17 cellular contexts compared by ENCODE assay signal in genomic region chr2:238435752-238436096, GRCh38. TPM values are rescaled to one million over a fixed set of nuclear protein-coding genes. Genes with fewer than 3 reads are reported as not detected.
DNase-seq lines count a peak whose midpoint lies in the region; ATAC-seq, FAIRE-seq and TF ChIP-seq lines count a peak whose summit lies in the region.
"Had no signal": no experiment of that assay in that cellular context is flagged by ENCODE, and none has a peak within 500 bp of the region (broad histone marks: within the 10 kb centered on the region; RNA-seq: fewer than 3 reads in every experiment).

No MANE protein-coding gene starts in this region.

- no peak for TF ChIP-seq POLR2A in A549 (IDR thresholded peaks at IDR 0.05; ENCODE audit: low read length)
- TF ChIP-seq POLR2A in spleen (IDR thresholded peaks at IDR 0.05), result no peak

- H3K4me1 ChIP-seq in A549 (peaks cover 45% of the 10 kb centered on the region), GM23248 (ENCODE audit: insufficient read depth) (peaks cover 89% of the 10 kb centered on the region), fibroblast of lung (ENCODE audit: control insufficient read depth, extremely low read depth, insufficient read depth, low read length) (peaks cover 28% of the 10 kb centered on the region), spleen (peaks cover 0 to 71% (median 17%) of the 10 kb centered on the region in 6 donors)
- H3K4me1 ChIP-seq: Caco-2 had no signal

- in situ Hi-C loops in GM23248 (cut with MboI), result no loop called here

- H3K27me3 ChIP-seq in GM23248 (replicated peaks; ENCODE audit: insufficient read depth), result no peaks in the 10 kb centered on the region
- H3K27me3 ChIP-seq in fibroblast of lung (ENCODE audit: control insufficient read depth, insufficient read depth, low read length), result no peaks in the 10 kb centered on the region
- H3K27me3 ChIP-seq in spleen (replicated peaks in 1 of 7), result no peaks in the 10 kb centered on the region

- H3K4me3 ChIP-seq in A549 (no peak overlapping the region), GM23248 (no peak overlapping the region), fibroblast of lung (replicated peaks in 1 of 4; ENCODE audit: control extremely low read depth in 1 of 4, insufficient read depth in 1 of 4, low read depth in 3 of 4, low read length in 4 of 4) (no peak overlapping the region), spleen (no peak overlapping the region)

- no peak for TF ChIP-seq RAD21 in A549 (conservative IDR thresholded peaks at IDR 0.05 in 1 of 2, IDR thresholded peaks at IDR 0.05 in 1 of 2)

- ATAC-seq in A549 (no peak), HG03139 (IDR thresholded peaks at IDR 0.05; ENCODE audit: unreplicated experiment) (no peak), GM19397 (IDR thresholded peaks at IDR 0.05; ENCODE audit: unreplicated experiment) (no peak)
- ATAC-seq: Right ventricle myocardium inferior had no signal

- H3K4me2 ChIP-seq in A549 (no peak overlapping the region), GM23248 (ENCODE audit: unreplicated experiment) (peak overlapping the region; percentile 58), fibroblast of lung (ENCODE audit: extremely low read depth, insufficient read depth, low read length) (no peak overlapping the region)

- H4K20me1 ChIP-seq in GM23248 (ENCODE audit: insufficient read depth), result no peaks in the 10 kb centered on the region
- no peaks in the 10 kb centered on the region for H4K20me1 ChIP-seq in fibroblast of lung (ENCODE audit: control insufficient read depth, extremely low read depth, insufficient read depth, low read length)

- intact Hi-C loops in spleen (cut with DNase I; ENCODE audit: low total_unique reads), result no loop called here

- FAIRE-seq in A549 (lab: Jason Lieb, UNC), result no peak

- peak overlapping the region; percentile 28 to 62; a peak in 4 of 6 replicates for H3K27ac ChIP-seq in A549
- H3K27ac ChIP-seq in GM23248, result peak overlapping the region; percentile 100
- 0 out of 2 replicates have a peak overlapping the region, but pooled peaks have one; percentile 5 for H3K27ac ChIP-seq in VCaP
- H3K27ac ChIP-seq in fibroblast of lung (ENCODE audit: insufficient read depth, low read length), result peak overlapping the region; percentile 93
- no peak overlapping the region for H3K27ac ChIP-seq in spleen

- H3F3A ChIP-seq in GM23248 (ENCODE audit: insufficient read depth), result peaks cover 84% of the 10 kb centered on the region

- POLR2A ChIA-PET in A549 (lab: Yijun Ruan, JAX), result no interaction called here

- DNase-seq in A549 (ENCODE audit: low read depth in 1 of 2, low spot score in 1 of 2), result no peak
- DNase-seq in GM23248, result no peak
- no peak for DNase-seq in fibroblast of lung (ENCODE audit: low read depth in 2 of 2)
- DNase-seq in spleen, result no peak
- no peak for DNase-seq in activated gamma-delta T cell treated with Interleukin-2 at 50 U/mL for 16 hours
- DNase-seq: AML-193, Caco-2, DMS53, H7, Kasumi-1, NCI-H187 treated with DMSO at 0.1 percent for 48 hours, NCI-H2171, NCI-H446 had no signal

- H3K9ac ChIP-seq in GM23248, result peak overlapping the region; percentile 83
- no peak overlapping the region for H3K9ac ChIP-seq in fibroblast of lung (ENCODE audit: insufficient read depth, low read length)

- H3K79me2 ChIP-seq in GM23248 (ENCODE audit: insufficient read depth) (peaks cover 80% of the 10 kb centered on the region), fibroblast of lung (ENCODE audit: control insufficient read depth, insufficient read depth, low read length) (peaks cover 79% of the 10 kb centered on the region)

- 94% methylated on average over 20 of the region's 20 CpGs for WGBS in A549 (ENCODE audit: missing lambda C conversion rate)
- 97% methylated on average over 20 of the region's 20 CpGs for WGBS in GM23248 (ENCODE audit: low coverage in 1 of 2, low lambda C conversion rate in 2 of 2, missing lambda C conversion rate in 2 of 2), 2 experiments
- WGBS in spleen, 5 donors, result 94 to 98% (median 96%) methylated on average over 20 of the region's 20 CpGs

- H3K9me2 ChIP-seq in GM23248 (ENCODE audit: insufficient read depth), result no peaks in the 10 kb centered on the region

- CTCF ChIA-PET in A549 (lab: Yijun Ruan, JAX), result interaction anchor here (0.9 to 1.6 kb wide), 2 partner anchors 65 to 349 kb away, joined by 3 to 5 read pairs; no protein-coding TSS in a partner anchor

- H2AFZ ChIP-seq in GM23248 (no peak overlapping the region), fibroblast of lung (ENCODE audit: low read length) (no peak overlapping the region)

- TF ChIP-seq CTCF in A549 (IDR thresholded peaks at IDR 0.05) (no peak), VCaP (conservative IDR thresholded peaks at IDR 0.05) (no peak), fibroblast of lung (conservative IDR thresholded peaks at IDR 0.05 in 1 of 2, IDR thresholded peaks at IDR 0.05 in 1 of 2; ENCODE audit: low read depth in 1 of 2, low read length in 2 of 2) (no peak), spleen (IDR thresholded peaks at IDR 0.05 in 8 of 11, conservative IDR thresholded peaks at IDR 0.05 in 3 of 11) (no peak)

- no peak for TF ChIP-seq EP300 in A549 (IDR thresholded peaks at IDR 0.05)

- H3K36me3 ChIP-seq in GM23248 (ENCODE audit: low read depth) (peaks cover 26% of the 10 kb centered on the region), fibroblast of lung (ENCODE audit: control insufficient read depth, insufficient read depth, low read length) (peaks cover 11% of the 10 kb centered on the region), spleen (peaks cover 2 to 87% (median 54%) of the 10 kb centered on the region in 6 donors)

- H3K9me3 ChIP-seq in A549 (no peaks in the 10 kb centered on the region), GM23248 (ENCODE audit: low read depth) (no peaks in the 10 kb centered on the region), fibroblast of lung (ENCODE audit: control insufficient read depth, insufficient read depth, low read depth, low read length) (no peaks in the 10 kb centered on the region), spleen (peaks cover 0 to 4% (median 0%) of the 10 kb centered on the region in 8 donors)
- H3K9me3 ChIP-seq: Caco-2 had no signal

TF ChIP-seq in A549, 52 proteins besides CTCF, POLR2A, EP300 and RAD21:
- TF ChIP-seq ZSCAN20 (CRISPR knock-in tag; IDR thresholded peaks at IDR 0.05), result no peak
- TF ChIP-seq RNF2 (IDR thresholded peaks at IDR 0.05; ENCODE audit: borderline replicate concordance, low read depth), result no peak
- TF ChIP-seq EHMT2 (IDR thresholded peaks at IDR 0.05; ENCODE audit: low read depth), result no peak
- no peak for TF ChIP-seq MAZ (IDR thresholded peaks at IDR 0.05; ENCODE audit: borderline replicate concordance, low read depth, low read length)
- no peak for TF ChIP-seq KDM5A (IDR thresholded peaks at IDR 0.05)
- TF ChIP-seq BHLHE40 (IDR thresholded peaks at IDR 0.05; ENCODE audit: low read depth, low read length), result no peak
- no peak for TF ChIP-seq POLR2AphosphoS2 (conservative IDR thresholded peaks at IDR 0.05; ENCODE audit: low read length)
- TF ChIP-seq RARB (CRISPR knock-in tag; IDR thresholded peaks at IDR 0.05), result no peak
- TF ChIP-seq, protein P1, sequence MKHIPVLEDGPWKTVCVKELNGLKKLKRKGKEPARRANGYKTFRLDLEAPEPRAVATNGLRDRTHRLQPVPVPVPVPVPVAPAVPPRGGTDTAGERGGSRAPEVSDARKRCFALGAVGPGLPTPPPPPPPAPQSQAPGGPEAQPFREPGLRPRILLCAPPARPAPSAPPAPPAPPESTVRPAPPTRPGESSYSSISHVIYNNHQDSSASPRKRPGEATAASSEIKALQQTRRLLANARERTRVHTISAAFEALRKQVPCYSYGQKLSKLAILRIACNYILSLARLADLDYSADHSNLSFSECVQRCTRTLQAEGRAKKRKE (CRISPR knock-in tag; IDR thresholded peaks at IDR 0.05; ENCODE audit: low read depth), result no peak
- no peak for TF ChIP-seq JUNB (IDR thresholded peaks at IDR 0.05)
- TF ChIP-seq KDM1A (IDR thresholded peaks at IDR 0.05; ENCODE audit: low read depth), result no peak
TF ChIP-seq in A549: peak in this region for 0.

RNA-seq across cellular contexts. Expression of gene ASB1, which starts 9.0 kb away (rescaled TPM):
- polyA plus RNA-seq in A549 (2011; rRNA removed), result 40.1 and 42.7 TPM in 2 replicates
- 51.7 and 54.1 TPM in 2 replicates for polyA plus RNA-seq in A549 (2012; cell fraction: cytosol; rRNA removed)
- 53.6 and 61.9 TPM in 2 replicates for polyA plus RNA-seq in A549 (2012; cell fraction: nucleus; rRNA removed)
- 24.6 to 26.8 TPM (median 26.0 TPM) in 3 replicates for polyA plus RNA-seq in A549 (2017; fragmentation: RNase III; extraction: RNeasy Plus Mini Kit Qiagen cat#74134 plus additional on column Dnase treatment)
- 24.9 and 38.0 TPM in 2 replicates for polyA minus RNA-seq in A549 (2011; rRNA and poly(A)+ RNA removed)
- 35.5 and 38.4 TPM in 2 replicates for total RNA-seq in GM23248 (2014; rRNA removed; shearing (Covaris generic))
- 31.5 and 35.3 TPM in 2 replicates for polyA plus RNA-seq in GM23248 (2016; fragmentation: Nextera tagmentation; extraction: Ambion mirVana)
- 18.2 and 40.6 TPM in 2 replicates for total RNA-seq in fibroblast of lung
- 19.3 and 31.1 TPM in 2 replicates for polyA plus RNA-seq in fibroblast of lung
- polyA plus RNA-seq in fibroblast of lung (2012), result 26.7 and 44.6 TPM in 2 replicates
- 26.1 and 39.5 TPM in 2 replicates for polyA minus RNA-seq in fibroblast of lung (ENCODE audit: low replicate concordance)
- total RNA-seq in spleen, result 10 to 100 TPM; 20.6 to 33.1 (median 24.7) TPM
- polyA plus RNA-seq in spleen, result 10 to 100 TPM; 17.5 to 32.6 (median 28.3) TPM

Comparison
In these comparisons a context has a peak if more than half of its experiments do, and no peak if none do; other contexts are left out.
1. H3K27ac ChIP-seq: peak in A549 (2 of 2), GM23248 (single experiment), VCaP (single experiment) and fibroblast of lung (single experiment); none in spleen (0 of 8).